In the genomic region with DNA sequence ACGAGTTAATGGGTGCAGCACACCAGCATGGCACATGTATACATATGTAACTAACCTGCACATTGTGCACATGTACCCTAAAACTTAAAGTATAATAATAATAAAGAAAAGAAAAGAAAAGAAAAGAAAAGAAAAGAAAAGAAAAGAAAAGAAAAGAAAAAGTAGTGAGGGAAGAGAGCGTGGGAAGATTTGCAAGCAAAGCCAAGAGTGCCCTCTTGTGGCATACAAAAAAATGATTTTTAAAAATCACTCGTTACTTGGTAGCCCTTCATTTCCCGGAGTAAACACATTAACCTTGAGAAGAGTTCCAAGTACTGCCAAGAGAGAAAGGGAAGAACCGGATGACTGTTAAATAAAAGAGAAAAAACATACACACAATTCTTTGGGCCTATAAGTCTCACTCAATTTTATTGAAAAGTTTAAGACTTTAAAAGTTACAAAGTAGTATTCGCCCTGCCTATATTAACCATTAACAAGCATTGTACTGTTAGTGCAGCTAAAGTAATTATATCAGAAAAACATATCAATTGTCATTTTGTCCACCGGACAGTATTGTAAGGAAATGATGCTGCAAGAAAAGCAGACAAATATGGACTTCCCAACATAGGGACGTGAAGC, we compare ENCODE assay signal across 9 cellular contexts. TPM values are rescaled to one million over a fixed set of nuclear protein-coding genes. Genes with fewer than 3 reads are reported as not detected.
DNase-seq lines count a peak whose midpoint lies in the region; ATAC-seq and TF ChIP-seq lines count a peak whose summit lies in the region.
"Had no signal": no experiment of that assay in that cellular context is flagged by ENCODE, and none has a peak within 500 bp of the region (broad histone marks: within the 10 kb centered on the region; RNA-seq: fewer than 3 reads in every experiment).

No MANE protein-coding gene starts in this region.

- no peaks in the 10 kb centered on the region for H3K9me2 ChIP-seq in GM23338 (ENCODE audit: insufficient read depth)

- H3K36me3 Mint-ChIP-seq in GM23338 (ENCODE audit: low read depth) (no peaks in the 10 kb centered on the region), neural crest cell (ENCODE audit: low read depth) (no peaks in the 10 kb centered on the region)

- WGBS in esophagus muscularis mucosa, result 30% methylated on average over 8 of the region's 8 CpGs

- intact Hi-C loops in esophagus muscularis mucosa (cut with DNase I), result loop anchor here (5.0 kb wide), 1 partner anchor 281 kb away; no protein-coding TSS in a partner anchor

- ATAC-seq in GM23338, result peak; percentile 49
- no peak for ATAC-seq in RWPE2 (ENCODE audit: low read depth)
- ATAC-seq in HG03039 (IDR thresholded peaks at IDR 0.05; ENCODE audit: unreplicated experiment), result no peak
- no peak for ATAC-seq in GM21723 (IDR thresholded peaks at IDR 0.05; ENCODE audit: unreplicated experiment)
- no peak for ATAC-seq in HG02759 (IDR thresholded peaks at IDR 0.05; ENCODE audit: unreplicated experiment)

- peaks cover 4% of the 10 kb centered on the region; the same call in 1 of the 3 replicates for H3K4me1 Mint-ChIP-seq in GM23338
- peaks cover 10% of the 10 kb centered on the region for H3K4me1 Mint-ChIP-seq in neural crest cell

- H3K36me3 ChIP-seq in GM23338 (ENCODE audit: insufficient read depth) (no peaks in the 10 kb centered on the region), RWPE2 (ENCODE audit: low read depth) (peaks cover 21% of the 10 kb centered on the region), esophagus muscularis mucosa (peaks cover 3 to 18% (median 13%) of the 10 kb centered on the region in 4 donors)

- no peaks in the 10 kb centered on the region for H3K79me2 ChIP-seq in GM23338 (replicated peaks; ENCODE audit: insufficient read depth)

- no peak for TF ChIP-seq POLR2A in esophagus muscularis mucosa (IDR thresholded peaks at IDR 0.05; ENCODE audit: low read depth)

- H3F3A ChIP-seq in GM23338 (replicated peaks; ENCODE audit: low read depth), result 0 out of 2 replicates have a peak, but pooled peaks cover 3% of the 10 kb centered on the region

- TF ChIP-seq EP300 in esophagus muscularis mucosa (IDR thresholded peaks at IDR 0.05), result no peak

- H3K27me3 Mint-ChIP-seq in GM23338 (ENCODE audit: insufficient read depth, low read depth, poor library complexity), result peaks cover 18% of the 10 kb centered on the region
- H3K27me3 Mint-ChIP-seq in neural crest cell (ENCODE audit: low read depth), result peaks cover 37% of the 10 kb centered on the region

- H2AFZ ChIP-seq in GM23338, result no peak overlapping the region

- H3K4me3 ChIP-seq in GM23338 (no peak overlapping the region), RWPE2 (ENCODE audit: severe bottlenecking) (no peak overlapping the region), esophagus muscularis mucosa (no peak overlapping the region)

- H3K27me3 ChIP-seq in GM23338 (ENCODE audit: insufficient read depth) (peaks cover 22% of the 10 kb centered on the region), RWPE2 (ENCODE audit: insufficient read depth, poor library complexity, severe bottlenecking) (peaks cover 9% of the 10 kb centered on the region), esophagus muscularis mucosa (peaks cover 0 to 5% (median 0%) of the 10 kb centered on the region in 4 donors)

- H3K27ac Mint-ChIP-seq in GM23338, result no peak overlapping the region
- no peak overlapping the region for H3K27ac Mint-ChIP-seq in neural crest cell (ENCODE audit: unreplicated experiment)

- peak; percentile 64 to 72 for TF ChIP-seq CTCF in GM23338 (conservative IDR thresholded peaks at IDR 0.05; ENCODE audit: low read depth in 2 of 2)
- peak; percentile 90 for TF ChIP-seq CTCF in RWPE2 (IDR thresholded peaks at IDR 0.05; ENCODE audit: poor library complexity, severe bottlenecking)
- TF ChIP-seq CTCF in esophagus muscularis mucosa (IDR thresholded peaks at IDR 0.05), result peak; percentile 58 to 76 (median 63)
- peak; percentile 77 for TF ChIP-seq CTCF in neural crest cell (conservative IDR thresholded peaks at IDR 0.05)

- H3K4me3 Mint-ChIP-seq in GM23338 (no peak overlapping the region), neural crest cell (no peak overlapping the region)

- H3K4me1 ChIP-seq in GM23338 (ENCODE audit: insufficient read depth) (peaks cover 5% of the 10 kb centered on the region; the same call in 1 of the 2 replicates), RWPE2 (ENCODE audit: insufficient read depth, poor library complexity, severe bottlenecking) (no peaks in the 10 kb centered on the region), esophagus muscularis mucosa (peaks cover 4 to 24% (median 12%) of the 10 kb centered on the region in 4 donors)

- peak; percentile 47 for DNase-seq in AG20443 (ENCODE audit: low spot score)
- DNase-seq in GM23338 (ENCODE audit: low spot score), result peak; percentile 75
- no peak for DNase-seq in RWPE2 (ENCODE audit: low spot score)
- no peak for DNase-seq in esophagus muscularis mucosa (ENCODE audit: extremely low spot score)
- DNase-seq in neural crest cell (ENCODE audit: low read depth, low spot score), result no peak

- no peak overlapping the region for H3K4me2 ChIP-seq in GM23338

- H3K9me3 Mint-ChIP-seq in GM23338, result no peaks in the 10 kb centered on the region; the same call in 2 of the 3 replicates
- H3K9me3 Mint-ChIP-seq in neural crest cell, result no peaks in the 10 kb centered on the region

- H3K9me3 ChIP-seq in RWPE2 (ENCODE audit: severe bottlenecking) (no peaks in the 10 kb centered on the region), esophagus muscularis mucosa (no peaks in the 10 kb centered on the region)

- no peak overlapping the region for H3K27ac ChIP-seq in GM23338 (ENCODE audit: low read depth)
- no peak overlapping the region for H3K27ac ChIP-seq in RWPE2 (ENCODE audit: poor library complexity, severe bottlenecking)
- no peak overlapping the region for H3K27ac ChIP-seq in esophagus muscularis mucosa (replicated peaks in 1 of 4)
- H3K27ac ChIP-seq: epithelial cell of prostate had no signal

- H4K20me1 ChIP-seq in GM23338 (replicated peaks; ENCODE audit: insufficient read depth), result no peaks in the 10 kb centered on the region

TF ChIP-seq in GM23338, 12 proteins besides CTCF, POLR2A, EP300 and RAD21 (continues in another document):
- TF ChIP-seq, protein P1, sequence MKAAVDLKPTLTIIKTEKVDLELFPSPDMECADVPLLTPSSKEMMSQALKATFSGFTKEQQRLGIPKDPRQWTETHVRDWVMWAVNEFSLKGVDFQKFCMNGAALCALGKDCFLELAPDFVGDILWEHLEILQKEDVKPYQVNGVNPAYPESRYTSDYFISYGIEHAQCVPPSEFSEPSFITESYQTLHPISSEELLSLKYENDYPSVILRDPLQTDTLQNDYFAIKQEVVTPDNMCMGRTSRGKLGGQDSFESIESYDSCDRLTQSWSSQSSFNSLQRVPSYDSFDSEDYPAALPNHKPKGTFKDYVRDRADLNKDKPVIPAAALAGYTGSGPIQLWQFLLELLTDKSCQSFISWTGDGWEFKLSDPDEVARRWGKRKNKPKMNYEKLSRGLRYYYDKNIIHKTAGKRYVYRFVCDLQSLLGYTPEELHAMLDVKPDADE (IDR thresholded peaks at IDR 0.05), result no peak
- TF ChIP-seq CREB1 (CRISPR knock-in tag; IDR thresholded peaks at IDR 0.05; ENCODE audit: low read depth), result no peak

RNA-seq across cellular contexts. Expression of a gene that starts 6.2 kb away (rescaled TPM):
- total RNA-seq in GM23338 (2014; rRNA removed; shearing (Covaris generic)), result 0.47 and 1.3 TPM in 2 replicates
- 1.7 and 1.8 TPM in 2 replicates for polyA plus RNA-seq in GM23338 (2016; fragmentation: Nextera tagmentation; extraction: Ambion mirVana)
- total RNA-seq in esophagus muscularis mucosa, result 10 to 100 TPM in 1 of 4 donors, 1 to 10 TPM in 3; 2.1 to 83.3 (median 2.4) TPM
- not detected in 2 replicates for total RNA-seq in neural crest cell

RNA-seq across cellular contexts. Expression of a gene that starts 38.3 kb away (rescaled TPM):
- total RNA-seq in GM23338 (2014; rRNA removed; shearing (Covaris generic)), result 71.4 and 86.3 TPM in 2 replicates
- 36.5 and 37.8 TPM in 2 replicates for polyA plus RNA-seq in GM23338 (2016; fragmentation: Nextera tagmentation; extraction: Ambion mirVana)
- total RNA-seq in esophagus muscularis mucosa, result 10 to 100 TPM; 18.3 to 28.3 (median 24.0) TPM
- 37.2 and 38.1 TPM in 2 replicates for total RNA-seq in neural crest cell

Comparison
In these comparisons a context has a peak if more than half of its experiments do, and no peak if none do; other contexts are left out.
1. DNase-seq: peak in AG20443 (single experiment) and GM23338 (single experiment); none in RWPE2 (single experiment), esophagus muscularis mucosa (single experiment) and neural crest cell (single experiment).
2. Peak in every context shown above with its lines, with median percentiles within 50 percentile points of each other: CTCF ChIP-seq.